Comparison of ENCODE assay signal across 1 cellular context in genomic region chr2:108726048-108726447, GRCh38.
TF ChIP-seq lines count a peak whose summit lies in the region.

No MANE protein-coding gene starts in this region.

TF ChIP-seq in K562, 482 proteins besides CTCF, POLR2A, EP300 and RAD21:
- TF ChIP-seq, protein P1, sequence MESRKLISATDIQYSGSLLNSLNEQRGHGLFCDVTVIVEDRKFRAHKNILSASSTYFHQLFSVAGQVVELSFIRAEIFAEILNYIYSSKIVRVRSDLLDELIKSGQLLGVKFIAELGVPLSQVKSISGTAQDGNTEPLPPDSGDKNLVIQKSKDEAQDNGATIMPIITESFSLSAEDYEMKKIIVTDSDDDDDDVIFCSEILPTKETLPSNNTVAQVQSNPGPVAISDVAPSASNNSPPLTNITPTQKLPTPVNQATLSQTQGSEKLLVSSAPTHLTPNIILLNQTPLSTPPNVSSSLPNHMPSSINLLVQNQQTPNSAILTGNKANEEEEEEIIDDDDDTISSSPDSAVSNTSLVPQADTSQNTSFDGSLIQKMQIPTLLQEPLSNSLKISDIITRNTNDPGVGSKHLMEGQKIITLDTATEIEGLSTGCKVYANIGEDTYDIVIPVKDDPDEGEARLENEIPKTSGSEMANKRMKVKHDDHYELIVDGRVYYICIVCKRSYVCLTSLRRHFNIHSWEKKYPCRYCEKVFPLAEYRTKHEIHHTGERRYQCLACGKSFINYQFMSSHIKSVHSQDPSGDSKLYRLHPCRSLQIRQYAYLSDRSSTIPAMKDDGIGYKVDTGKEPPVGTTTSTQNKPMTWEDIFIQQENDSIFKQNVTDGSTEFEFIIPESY (CRISPR knock-in tag; IDR thresholded peaks at IDR 0.05): peak; percentile 37; the same call in 1 of the 2 replicates
- peak; percentile 85 for TF ChIP-seq HMBOX1 (IDR thresholded peaks at IDR 0.05)
